15 cellular contexts compared by ENCODE assay signal in genomic region chr1:207841318-207841717, GRCh38.
DNase-seq lines count a peak whose midpoint lies in the region; ATAC-seq and TF ChIP-seq lines count a peak whose summit lies in the region.
"Had no signal": no experiment of that assay in that cellular context is flagged by ENCODE, and none has a peak within 500 bp of the region (broad histone marks: within the 10 kb centered on the region; RNA-seq: fewer than 3 reads in every experiment).

No MANE protein-coding gene starts in this region.

- no peaks in the 10 kb centered on the region for H3K79me2 ChIP-seq in GM23338 (replicated peaks; ENCODE audit: insufficient read depth)

- H3K4me1 ChIP-seq in GM23338 (ENCODE audit: insufficient read depth): no peaks in the 10 kb centered on the region
- H3K4me1 ChIP-seq: SJSA1 had no signal

- no peak for TF ChIP-seq CTCF in GM23338 (conservative IDR thresholded peaks at IDR 0.05; ENCODE audit: low read depth in 2 of 2)

- no peaks in the 10 kb centered on the region for H3K36me3 ChIP-seq in GM23338 (ENCODE audit: insufficient read depth)
- H3K36me3 ChIP-seq: SJSA1 had no signal

- no peaks in the 10 kb centered on the region for H3K27me3 ChIP-seq in GM23338 (ENCODE audit: insufficient read depth)
- H3K27me3 ChIP-seq: BLaER1 treated with 17β-estradiol and CSF1 and Interleukin-3, amounts not matched to agents 10 nM and 100 nM; SJSA1 had no signal

- peaks cover 2% of the 10 kb centered on the region for H3K27me3 Mint-ChIP-seq in GM23338 (ENCODE audit: insufficient read depth, low read depth, poor library complexity)
- no peaks in the 10 kb centered on the region for H3K27me3 Mint-ChIP-seq in dendritic cell treated with granulocyte-macrophage colony-stimulating factor and Interleukin-4, amounts not matched to agents 40 ng/mL and 50 ng/mL, for 4 days

- no peaks in the 10 kb centered on the region for H3K36me3 Mint-ChIP-seq in GM23338 (ENCODE audit: low read depth)
- H3K36me3 Mint-ChIP-seq in dendritic cell treated with granulocyte-macrophage colony-stimulating factor and Interleukin-4, amounts not matched to agents 40 ng/mL and 50 ng/mL, for 4 days (ENCODE audit: low read depth): peaks cover 69% of the 10 kb centered on the region

- no peak overlapping the region for H3K4me3 ChIP-seq in GM23338
- H3K4me3 ChIP-seq: BLaER1 treated with 17β-estradiol and CSF1 and Interleukin-3, amounts not matched to agents 10 nM and 100 nM; SJSA1 had no signal

- no peak overlapping the region for H3K4me2 ChIP-seq in GM23338

- no peaks in the 10 kb centered on the region for H4K20me1 ChIP-seq in GM23338 (replicated peaks; ENCODE audit: insufficient read depth)

- H3K4me1 Mint-ChIP-seq in GM23338: peaks cover 7% of the 10 kb centered on the region; the same call in 2 of the 3 replicates
- H3K4me1 Mint-ChIP-seq in dendritic cell treated with granulocyte-macrophage colony-stimulating factor and Interleukin-4, amounts not matched to agents 40 ng/mL and 50 ng/mL, for 4 days (ENCODE audit: low read depth): peaks cover 76% of the 10 kb centered on the region

- ATAC-seq in GM23338: no peak; the same call in 2 of the 3 replicates
- ATAC-seq in HG03520 (IDR thresholded peaks at IDR 0.05; ENCODE audit: unreplicated experiment): no peak
- ATAC-seq in HG02623 (IDR thresholded peaks at IDR 0.05; ENCODE audit: unreplicated experiment): no peak

- DNase-seq in NOMO-1 (lab: John Stamatoyannopoulos, UW; ENCODE audit: unreplicated experiment in 2 of 2): peak; percentile 12 to 16
- no peak for DNase-seq in NOMO-1 treated with dmso at 0.1 percent for 144 hours (lab: John Stamatoyannopoulos, UW; ENCODE audit: unreplicated experiment)
- peak; percentile 29 for DNase-seq in GM23338 (ENCODE audit: low spot score)
- DNase-seq in OCI-M1 (lab: John Stamatoyannopoulos, UW): peak; percentile 19
- no peak for DNase-seq in activated CD4-positive, alpha-beta T cell treated with anti-CD3 and anti-CD28 coated beads, Interleukin-2, amount 50 U/mL, for 48 hours
- DNase-seq: 8988T, NCI-H1092, NCI-H2107, NCI-H446, NCI-H748 treated with DMSO at 0.1 percent for 48 hours had no signal

- H3K9me2 ChIP-seq in GM23338 (ENCODE audit: insufficient read depth): no peaks in the 10 kb centered on the region

- H2AFZ ChIP-seq in GM23338: no peak overlapping the region

- no peaks in the 10 kb centered on the region for H3F3A ChIP-seq in GM23338 (replicated peaks; ENCODE audit: low read depth)

- H3K4me3 Mint-ChIP-seq in GM23338: no peak overlapping the region
- no peak overlapping the region for H3K4me3 Mint-ChIP-seq in dendritic cell treated with granulocyte-macrophage colony-stimulating factor and Interleukin-4, amounts not matched to agents 40 ng/mL and 50 ng/mL, for 4 days

- no peaks in the 10 kb centered on the region for H3K9me3 Mint-ChIP-seq in GM23338
- no peaks in the 10 kb centered on the region for H3K9me3 Mint-ChIP-seq in dendritic cell treated with granulocyte-macrophage colony-stimulating factor and Interleukin-4, amounts not matched to agents 40 ng/mL and 50 ng/mL, for 4 days

- no peak overlapping the region for H3K27ac Mint-ChIP-seq in GM23338
- peak overlapping the region; percentile 44 for H3K27ac Mint-ChIP-seq in dendritic cell treated with granulocyte-macrophage colony-stimulating factor and Interleukin-4, amounts not matched to agents 40 ng/mL and 50 ng/mL, for 4 days

- H3K27ac ChIP-seq in GM23338 (ENCODE audit: low read depth): no peak overlapping the region
- H3K27ac ChIP-seq: SJSA1 had no signal

- intact Hi-C loops in dendritic cell treated with granulocyte-macrophage colony-stimulating factor and Interleukin-4, amounts not matched to agents 40 ng/mL and 50 ng/mL, for 4 days (cut with micrococcal nuclease): no loop called here

TF ChIP-seq in GM23338, 12 proteins besides CTCF, POLR2A, EP300 and RAD21:
- no peak for TF ChIP-seq STAT1 (IDR thresholded peaks at IDR 0.05; ENCODE audit: unreplicated experiment)
- no peak for TF ChIP-seq CREB1 (CRISPR knock-in tag; IDR thresholded peaks at IDR 0.05; ENCODE audit: low read depth)

Comparison
In these comparisons a context has a peak if more than half of its experiments do, and no peak if none do; other contexts are left out.
1. DNase-seq: peak in NOMO-1 (2 of 2), GM23338 (single experiment) and OCI-M1 (single experiment); none in NOMO-1 treated with dmso at 0.1 percent for 144 hours (single experiment) and activated CD4-positive, alpha-beta T cell treated with anti-CD3 and anti-CD28 coated beads, Interleukin-2, amount 50 U/mL, for 48 hours (0 of 2).